Comparison of ENCODE assay signal across 12 cellular contexts in genomic region chr2:203682688-203683130, GRCh38. TPM values are rescaled to one million over a fixed set of nuclear protein-coding genes. Genes with fewer than 3 reads are reported as not detected.
DNase-seq lines count a peak whose midpoint lies in the region; ATAC-seq and TF ChIP-seq lines count a peak whose summit lies in the region.
"Had no signal": no experiment of that assay in that cellular context is flagged by ENCODE, and none has a peak within 500 bp of the region (broad histone marks: within the 10 kb centered on the region; RNA-seq: fewer than 3 reads in every experiment).

No MANE protein-coding gene starts in this region.

- H3K4me3 ChIP-seq in adipocyte (ENCODE audit: low read length) = peak overlapping the region; percentile 25
- no peak overlapping the region for H3K4me3 ChIP-seq in H7 (ENCODE audit: insufficient read depth, low read depth, low read length)
- H3K4me3 ChIP-seq: ovary had no signal

- peak overlapping the region; percentile 65 for H3K9ac ChIP-seq in adipocyte (ENCODE audit: low read length)

- DNase-seq in GM03348 (ENCODE audit: low spot score) (peak; percentile 29), adipocyte (ENCODE audit: low read depth) (peak; percentile 72), foreskin keratinocyte (peak in 1 of 2 donors; percentile 28), renal cortical epithelial cell (ENCODE audit: low read depth) (peak; percentile 48), COLO668 (lab: John Stamatoyannopoulos, UW; ENCODE audit: unreplicated experiment) (no peak), NCI-H1092 treated with DMSO at 0.1 percent for 48 hours (lab: John Stamatoyannopoulos, UW) (no peak), nucleus accumbens (lab: John Stamatoyannopoulos, UW) (no peak), H7 (no peak)
- DNase-seq: anterior cingulate cortex, NCI-H1105 treated with DMSO at 0.1 percent for 48 hours, ovary had no signal

- no peak for ATAC-seq in foreskin keratinocyte

- H3K27me3 ChIP-seq in adipocyte (replicated peaks; ENCODE audit: control insufficient read depth, insufficient read depth, low read length) = no peaks in the 10 kb centered on the region
- no peaks in the 10 kb centered on the region for H3K27me3 ChIP-seq in foreskin keratinocyte
- H3K27me3 ChIP-seq in H7 (ENCODE audit: control insufficient read depth, insufficient read depth, low read length) = no peaks in the 10 kb centered on the region
- H3K27me3 ChIP-seq: ovary had no signal

- H3K27ac ChIP-seq in foreskin keratinocyte = peak overlapping the region; percentile 90
- H3K27ac ChIP-seq: ovary had no signal

- H3K36me3 ChIP-seq in adipocyte (ENCODE audit: control insufficient read depth, insufficient read depth, low read length, severe bottlenecking) = no peaks in the 10 kb centered on the region
- no peaks in the 10 kb centered on the region for H3K36me3 ChIP-seq in H7 (replicated peaks; ENCODE audit: control insufficient read depth, insufficient read depth, low read length)
- H3K36me3 ChIP-seq: ovary had no signal

- H3K9me3 ChIP-seq in adipocyte (ENCODE audit: control insufficient read depth, low read length) = no peaks in the 10 kb centered on the region
- H3K9me3 ChIP-seq: ovary had no signal

- peaks cover 56% of the 10 kb centered on the region for H3K4me1 ChIP-seq in adipocyte (ENCODE audit: control insufficient read depth, insufficient read depth, low read length)
- H3K4me1 ChIP-seq in foreskin keratinocyte = peaks cover 41% of the 10 kb centered on the region

- no peak for TF ChIP-seq CTCF in foreskin keratinocyte (conservative IDR thresholded peaks at IDR 0.05)

RNA-seq across cellular contexts. Expression of gene CD28, which starts 23.7 kb away (rescaled TPM):
- total RNA-seq in foreskin keratinocyte = not detected in 2 replicates
- polyA plus RNA-seq in foreskin keratinocyte = not detected in 2 replicates
- total RNA-seq in renal cortical epithelial cell = not detected in 2 replicates
- total RNA-seq in H7 (2014; rRNA removed; shearing (Covaris generic)) = not detected in 2 replicates
- total RNA-seq: PC-3 had no signal

Comparison
In these comparisons a context has a peak if more than half of its experiments do, and no peak if none do; other contexts are left out.
1. DNase-seq: peak in GM03348 (single experiment), adipocyte (single experiment) and renal cortical epithelial cell (single experiment); none in COLO668 (single experiment), NCI-H1092 treated with DMSO at 0.1 percent for 48 hours (single experiment), nucleus accumbens (0 of 56) and H7 (single experiment).